17 cellular contexts compared by ENCODE assay signal in the genomic region with DNA sequence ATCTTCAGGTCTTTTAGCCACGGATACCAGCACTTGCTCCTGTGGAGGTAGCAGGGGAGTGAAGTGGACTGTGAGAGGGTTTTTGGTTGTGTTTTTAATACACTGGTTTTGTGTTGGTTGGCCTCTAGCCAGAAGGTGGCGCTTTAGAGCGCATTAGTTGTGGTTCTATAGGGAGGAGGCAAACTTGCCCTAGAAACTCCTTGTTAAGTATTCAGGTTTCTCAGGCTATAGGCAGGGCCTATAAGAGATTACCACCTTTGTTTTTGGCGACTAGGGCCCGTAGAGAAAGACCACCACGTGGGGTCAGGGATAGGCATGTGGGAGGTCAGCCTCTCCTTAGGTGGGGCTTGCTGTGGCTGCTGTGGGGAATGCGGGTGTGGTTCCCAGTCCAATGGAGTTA.
DNase-seq lines count a peak whose midpoint lies in the region; ATAC-seq and TF ChIP-seq lines count a peak whose summit lies in the region.
"Had no signal": no experiment of that assay in that cellular context is flagged by ENCODE, and none has a peak within 500 bp of the region (broad histone marks: within the 10 kb centered on the region; RNA-seq: fewer than 3 reads in every experiment).

No MANE protein-coding gene starts in this region.

- CTCF ChIA-PET in PC-3 (lab: Charles Lee) = no interaction called here

- H3K9me3 ChIP-seq in PC-3 (ENCODE audit: low read length) = no peaks in the 10 kb centered on the region
- H3K9me3 ChIP-seq: HAP-1 had no signal

- H3K27me3 ChIP-seq in PC-3 (ENCODE audit: low read length) = no peaks in the 10 kb centered on the region
- H3K27me3 ChIP-seq in mesendoderm (ENCODE audit: insufficient read depth, low read length, poor library complexity) = no peaks in the 10 kb centered on the region
- H3K27me3 ChIP-seq: foreskin keratinocyte had no signal

- no peaks in the 10 kb centered on the region for H3K4me1 ChIP-seq in PC-3 (ENCODE audit: insufficient read depth, low read length)
- H3K4me1 ChIP-seq in mesendoderm (ENCODE audit: control insufficient read depth, low read depth, low read length) = no peaks in the 10 kb centered on the region
- H3K4me1 ChIP-seq: foreskin keratinocyte, HAP-1 had no signal

- H2BK5ac ChIP-seq in mesendoderm (ENCODE audit: low read length) = no peak overlapping the region

- H3K9me2 ChIP-seq in PC-3 (replicated peaks; ENCODE audit: low read length) = no peaks in the 10 kb centered on the region

- H3K23ac ChIP-seq in mesendoderm (ENCODE audit: low read length) = no peak overlapping the region

- peak; percentile 37; the same call in 1 of the 2 replicates for TF ChIP-seq CTCF in PC-3 (conservative IDR thresholded peaks at IDR 0.05; ENCODE audit: low read depth, low read length)

- POLR2A ChIA-PET in PC-3 (lab: Charles Lee; ENCODE audit: unreplicated experiment) = no interaction called here

- no peak overlapping the region for H3K18ac ChIP-seq in mesendoderm (ENCODE audit: low read length)

- H3K27ac ChIP-seq in PC-3 (ENCODE audit: low read length) = no peak overlapping the region
- H3K27ac ChIP-seq in mesendoderm (ENCODE audit: low read depth, low read length) = no peak overlapping the region
- H3K27ac ChIP-seq: foreskin keratinocyte, skin epidermis had no signal

- no peak overlapping the region for H2BK120ac ChIP-seq in mesendoderm (ENCODE audit: low read depth, low read length)

- no TSS peak for BruUV-seq in PC-3 (replicated peaks; lab: Mats Ljungman, UMichigan)

- DNase-seq in DMS 273 (lab: John Stamatoyannopoulos, UW; ENCODE audit: unreplicated experiment) (peak; percentile 65), DMS 273 treated with DMSO at 0.1 percent for 48 hours (lab: John Stamatoyannopoulos, UW) (no peak), H4 (ENCODE audit: low spot score) (peak; percentile 14), PC-3 (peak; percentile 6), mesendoderm (peak; percentile 63), D341Med (ENCODE audit: low spot score) (no peak)
- DNase-seq: 8988T; activated CD4-positive, alpha-beta T cell treated with anti-CD3 and anti-CD28 coated beads for 36 hours; COR-L47; foreskin keratinocyte; immature natural killer cell; NCI-H2107; T-helper 17 cell had no signal

- H3K9ac ChIP-seq in PC-3 (ENCODE audit: low read length) (no peak overlapping the region), mesendoderm (ENCODE audit: low read length) (no peak overlapping the region)

- no peak overlapping the region for H2AK5ac ChIP-seq in mesendoderm (ENCODE audit: low read length)

- no peak overlapping the region for H2BK15ac ChIP-seq in mesendoderm (replicated peaks; ENCODE audit: low read depth)

- no peak overlapping the region for H3K4ac ChIP-seq in mesendoderm (ENCODE audit: low read depth, low read length)

- no peaks in the 10 kb centered on the region for H4K20me1 ChIP-seq in PC-3 (ENCODE audit: low read length)

- no peak overlapping the region for H3K4me3 ChIP-seq in PC-3 (ENCODE audit: low read length)
- H3K4me3 ChIP-seq in mesendoderm (ENCODE audit: low read length) = no peak overlapping the region
- H3K4me3 ChIP-seq: HAP-1, skin epidermis had no signal

- no peaks in the 10 kb centered on the region for H3F3A ChIP-seq in PC-3 (ENCODE audit: low read length, unreplicated experiment)

- no peak overlapping the region for H4K5ac ChIP-seq in mesendoderm (ENCODE audit: low read length)

- H4K8ac ChIP-seq in mesendoderm (ENCODE audit: low read depth, low read length) = no peak overlapping the region

- H3K79me1 ChIP-seq in mesendoderm (ENCODE audit: low read length) = no peaks in the 10 kb centered on the region

- H3K79me2 ChIP-seq in PC-3 (ENCODE audit: low read length) (no peaks in the 10 kb centered on the region), mesendoderm (ENCODE audit: control insufficient read depth, insufficient read depth, low read length) (no peaks in the 10 kb centered on the region)

- WGBS in mesendoderm (ENCODE audit: extremely low coverage, insufficient coverage, low lambda C conversion rate) = no CpG with 5 or more reads among the region's 7 CpGs

- no peak overlapping the region for H2AFZ ChIP-seq in PC-3 (ENCODE audit: low read length)

- H3K36me3 ChIP-seq in PC-3 (ENCODE audit: low read depth, low read length) (no peaks in the 10 kb centered on the region), mesendoderm (ENCODE audit: control insufficient read depth, insufficient read depth, low read length) (no peaks in the 10 kb centered on the region)
- H3K36me3 ChIP-seq: HAP-1 had no signal

- H3K4me2 ChIP-seq in PC-3 (ENCODE audit: low read length) (no peak overlapping the region), mesendoderm (ENCODE audit: low read length) (no peak overlapping the region)

- H3K56ac ChIP-seq in mesendoderm (ENCODE audit: low read length) = peak overlapping the region; percentile 42

- intact Hi-C loops in PC-3 (cut with micrococcal nuclease) = no loop called here

- ATAC-seq in PC-3 (no peak), GM18520 (IDR thresholded peaks at IDR 0.05; ENCODE audit: unreplicated experiment) (no peak), GM19328 (IDR thresholded peaks at IDR 0.05; ENCODE audit: unreplicated experiment) (no peak)
- ATAC-seq: activated CD4-positive, alpha-beta T cell treated with anti-CD3 and anti-CD28 coated beads for 36 hours; foreskin keratinocyte; T-helper 17 cell had no signal

Comparison
In these comparisons a context has a peak if more than half of its experiments do, and no peak if none do; other contexts are left out.
1. DNase-seq: peak in DMS 273 (single experiment), H4 (single experiment), PC-3 (single experiment) and mesendoderm (single experiment); none in DMS 273 treated with DMSO at 0.1 percent for 48 hours (single experiment) and D341Med (single experiment).